ENCODE assay signal across 8 cellular contexts in genomic region chr10:21496285-21497176, GRCh38. TPM values are rescaled to one million over a fixed set of nuclear protein-coding genes. Genes with fewer than 3 reads are reported as not detected.
A peak's percentile ranks its signal among the peaks of the same experiment; 100 is the strongest.
DNase-seq lines count a peak whose midpoint lies in the region; ATAC-seq and TF ChIP-seq lines count a peak whose summit lies in the region.

No MANE protein-coding gene starts in this region.

- H2AFZ ChIP-seq in parathyroid adenoma = peak overlapping the region; percentile 89

- H3K4me1 ChIP-seq in CD8-positive, alpha-beta T cell (ENCODE audit: insufficient read depth, low read length) = peaks cover 35% of the 10 kb centered on the region
- H3K4me1 ChIP-seq in heart left ventricle (peaks cover 0 to 31% (median 8%) of the 10 kb centered on the region in 12 donors), parathyroid adenoma (no peaks in the 10 kb centered on the region)

- ATAC-seq in CD8-positive, alpha-beta T cell = peak; percentile 62
- ATAC-seq in GM19351 (IDR thresholded peaks at IDR 0.05; ENCODE audit: unreplicated experiment) (peak; percentile 60), HG03442 (IDR thresholded peaks at IDR 0.05; ENCODE audit: unreplicated experiment) (peak; percentile 45), heart left ventricle (peak in 3 of 4 donors; percentile 43 to 66 (median 65))

- no peaks in the 10 kb centered on the region for H3K9me3 ChIP-seq in CD8-positive, alpha-beta T cell (ENCODE audit: low read length)
- no peaks in the 10 kb centered on the region for H3K9me3 ChIP-seq in heart left ventricle
- H3K9me3 ChIP-seq in parathyroid adenoma (ENCODE audit: control insufficient read depth, low read length) = no peaks in the 10 kb centered on the region

- no peaks in the 10 kb centered on the region for H3K36me3 ChIP-seq in CD8-positive, alpha-beta T cell (ENCODE audit: insufficient read depth, low read length)
- H3K36me3 ChIP-seq in heart left ventricle (no peaks in the 10 kb centered on the region), parathyroid adenoma (ENCODE audit: control insufficient read depth, insufficient read depth, low read length) (no peaks in the 10 kb centered on the region)

- H3K9me3 Mint-ChIP-seq in CD8-positive, alpha-beta T cell = peaks cover 3% of the 10 kb centered on the region
- H3K9me3 Mint-ChIP-seq in activated naive CD8-positive, alpha-beta T cell treated with anti-CD3 and anti-CD28 coated beads for 36 hours = peaks cover 2% of the 10 kb centered on the region

- no peaks in the 10 kb centered on the region for H3K36me3 Mint-ChIP-seq in CD8-positive, alpha-beta T cell
- no peaks in the 10 kb centered on the region for H3K36me3 Mint-ChIP-seq in activated naive CD8-positive, alpha-beta T cell treated with anti-CD3 and anti-CD28 coated beads for 36 hours

- intact Hi-C loops in CD8-positive, alpha-beta T cell (cut with DNase I, micrococcal nuclease) = loop anchor here (1.0 to 10.0 kb wide), 12 partner anchors 20 to 1571 kb away; partner anchors contain the start of genes DNAJC1 (in 2 of the 2) and SKIDA1 (in 1 of the 2)
- intact Hi-C loops in heart left ventricle (cut with DNase I) = loop anchor here (1.0 to 10.0 kb wide), 16 partner anchors 20 to 1491 kb away; partner anchors contain the start of genes MLLT10 (in 3 of the 10) and COMMD3 (in 1 of the 10)

- TF ChIP-seq POLR2A in heart left ventricle (IDR thresholded peaks at IDR 0.05) = no peak

- H3K4me3 Mint-ChIP-seq in CD8-positive, alpha-beta T cell = peak overlapping the region; percentile 84
- H3K4me3 Mint-ChIP-seq in activated naive CD8-positive, alpha-beta T cell treated with anti-CD3 and anti-CD28 coated beads for 36 hours = peak overlapping the region; percentile 71

- CTCF ChIA-PET in CD8-positive, alpha-beta T cell (lab: Charles Lee) = interaction anchor here (0.6 to 4.1 kb wide), 35 partner anchors 9 to 1493 kb away, joined by 3 to 41 read pairs (median 4); partner anchors contain the start of gene DNAJC1

- peaks cover 58% of the 10 kb centered on the region for H3K27me3 ChIP-seq in CD8-positive, alpha-beta T cell (ENCODE audit: insufficient read depth, low read length)
- peaks cover 0 to 59% (median 0%) of the 10 kb centered on the region in 9 donors for H3K27me3 ChIP-seq in heart left ventricle
- no peaks in the 10 kb centered on the region for H3K27me3 ChIP-seq in parathyroid adenoma (ENCODE audit: control insufficient read depth, insufficient read depth, low read length)

- POLR2A ChIA-PET in CD8-positive, alpha-beta T cell (lab: Charles Lee) = interaction anchor here (0.7 to 2.7 kb wide), 5 partner anchors 18 to 75 kb away, joined by 3 to 12 read pairs (median 6); partner anchors contain the start of genes MLLT10 and SKIDA1

- TF ChIP-seq CTCF in CD8-positive, alpha-beta T cell (IDR thresholded peaks at IDR 0.05) = peak; percentile 23
- TF ChIP-seq CTCF in heart left ventricle (IDR thresholded peaks at IDR 0.05) (peak in 6 of 12 donors; percentile 7 to 46 (median 36)), parathyroid adenoma (IDR thresholded peaks at IDR 0.05) (peak; percentile 34)

- H3K9ac ChIP-seq in parathyroid adenoma = peak overlapping the region; percentile 32

- H3K79me2 ChIP-seq in parathyroid adenoma = no peaks in the 10 kb centered on the region

- DNase-seq in CD8-positive, alpha-beta T cell = peak in 6 of 7 experiments; percentile 29 to 67 (median 60)
- DNase-seq in RPMI8226 (peak; percentile 71), heart left ventricle (peak; percentile 51 to 73 (median 57)), cerebellar nuclear complex (lab: John Stamatoyannopoulos, UW) (no peak)
- peak; percentile 54 for DNase-seq in activated naive CD8-positive, alpha-beta T cell treated with anti-CD3 and anti-CD28 coated beads for 36 hours

- H3K4me3 ChIP-seq in CD8-positive, alpha-beta T cell (ENCODE audit: low read depth, low read length) = peak overlapping the region; percentile 79
- peak overlapping the region; percentile 61 to 86 (median 78) for H3K4me3 ChIP-seq in heart left ventricle
- peak overlapping the region; percentile 90 for H3K4me3 ChIP-seq in parathyroid adenoma (ENCODE audit: low read depth, low read length)

- 0 to 1% (median 0%) methylated on average over 40 to 79 of the region's 79 CpGs for WGBS in heart left ventricle, 4 donors

- peaks cover 19% of the 10 kb centered on the region for H3K4me1 Mint-ChIP-seq in CD8-positive, alpha-beta T cell (ENCODE audit: low read depth)
- peaks cover 15% of the 10 kb centered on the region for H3K4me1 Mint-ChIP-seq in activated naive CD8-positive, alpha-beta T cell treated with anti-CD3 and anti-CD28 coated beads for 36 hours

- no peak overlapping the region for H3K27ac ChIP-seq in CD8-positive, alpha-beta T cell (ENCODE audit: low read depth, low read length)
- peak overlapping the region in 11 of 12 donors; percentile 68 to 91 (median 81) for H3K27ac ChIP-seq in heart left ventricle
- peak overlapping the region; percentile 87 for H3K27ac ChIP-seq in parathyroid adenoma

- no peak overlapping the region for H3K27ac Mint-ChIP-seq in CD8-positive, alpha-beta T cell
- no peak overlapping the region for H3K27ac Mint-ChIP-seq in activated naive CD8-positive, alpha-beta T cell treated with anti-CD3 and anti-CD28 coated beads for 36 hours

- peak overlapping the region; percentile 87 for H3K4me2 ChIP-seq in parathyroid adenoma (ENCODE audit: low read length)

- peaks cover 57% of the 10 kb centered on the region for H3K27me3 Mint-ChIP-seq in CD8-positive, alpha-beta T cell (ENCODE audit: low read depth)
- H3K27me3 Mint-ChIP-seq in activated naive CD8-positive, alpha-beta T cell treated with anti-CD3 and anti-CD28 coated beads for 36 hours = peaks cover 79% of the 10 kb centered on the region

RNA-seq across cellular contexts. Expression of gene SKIDA1, which starts 29.0 kb away (rescaled TPM):
- total RNA-seq in CD8-positive, alpha-beta T cell = not detected
- total RNA-seq in activated naive CD8-positive, alpha-beta T cell treated with anti-CD3 and anti-CD28 coated beads for 36 hours = under 1 TPM in 1 of 2 experiments, not detected in 1; 0.54 TPM
- total RNA-seq in heart left ventricle = 1 to 10 TPM; 2.3 to 5.4 (median 3.6) TPM
- under 1 TPM; 0.61 to 0.75 TPM for polyA plus RNA-seq in heart left ventricle

RNA-seq across cellular contexts. Expression of gene MLLT10, which starts 37.5 kb away (rescaled TPM):
- total RNA-seq in CD8-positive, alpha-beta T cell = 10 to 100 TPM; 36.7 to 41.0 TPM
- 10 to 100 TPM; 33.9 to 36.2 TPM for total RNA-seq in activated naive CD8-positive, alpha-beta T cell treated with anti-CD3 and anti-CD28 coated beads for 36 hours
- total RNA-seq in heart left ventricle = 10 to 100 TPM; 17.1 to 30.7 (median 25.2) TPM
- polyA plus RNA-seq in heart left ventricle = 10 to 100 TPM; 16.0 to 30.3 TPM

Comparison
In these comparisons a context has a peak if more than half of its experiments do, and no peak if none do; other contexts are left out.
1. DNase-seq: peak in CD8-positive, alpha-beta T cell (6 of 7), RPMI8226 (single experiment), activated naive CD8-positive, alpha-beta T cell treated with anti-CD3 and anti-CD28 coated beads for 36 hours (single experiment) and heart left ventricle (5 of 5); none in cerebellar nuclear complex (0 of 2).
2. Peak in every context shown above with its lines, with median percentiles within 50 percentile points of each other: ATAC-seq and H3K4me3 ChIP-seq.